8 cellular contexts compared by ENCODE assay signal in the genomic region with DNA sequence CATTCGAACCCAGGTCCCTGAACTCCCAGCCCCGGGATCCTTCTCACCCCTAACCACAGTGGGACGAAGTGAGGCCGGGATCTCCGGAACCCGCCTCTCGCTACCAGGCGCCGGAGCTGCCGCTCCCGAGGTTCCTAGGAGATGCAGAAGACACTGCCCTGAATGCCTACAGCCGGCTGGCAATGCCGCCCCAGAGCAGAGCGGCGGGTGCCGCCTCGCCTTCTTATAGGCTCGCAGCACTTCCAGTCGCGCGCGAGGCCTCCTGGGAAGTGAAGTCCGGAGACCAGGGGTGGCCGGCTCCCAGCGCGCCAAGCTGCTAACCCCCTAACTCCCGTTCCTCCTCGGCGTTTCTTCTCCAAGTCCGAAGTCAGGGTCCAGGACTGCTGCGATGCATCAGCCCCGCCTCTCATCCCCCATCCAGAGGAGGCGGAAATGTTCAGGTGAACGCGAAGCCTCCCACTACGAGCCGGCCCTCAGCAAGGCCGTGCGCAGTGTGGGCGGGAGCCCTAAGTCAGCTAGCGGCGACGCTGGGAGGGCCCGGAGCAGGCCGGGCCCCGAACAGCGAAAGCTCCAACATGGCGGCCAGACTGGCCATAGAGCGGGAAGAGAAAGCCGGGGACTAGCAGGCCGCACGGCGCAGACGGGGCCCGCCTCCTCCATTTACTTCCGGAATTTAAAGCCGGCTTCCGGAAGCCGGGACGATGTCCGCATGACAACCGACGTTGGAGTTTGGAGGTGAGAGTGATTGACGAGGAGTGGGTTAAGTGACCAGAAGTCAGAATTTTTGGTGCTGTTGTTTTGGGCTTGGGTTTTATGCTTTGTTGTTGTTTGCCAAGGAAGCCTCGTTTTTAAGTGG. TPM values are rescaled to one million over a fixed set of nuclear protein-coding genes. Genes with fewer than 3 reads are reported as not detected.
DNase-seq lines count a peak whose midpoint lies in the region; ATAC-seq lines count a peak whose summit lies in the region.

A gene with protein sequence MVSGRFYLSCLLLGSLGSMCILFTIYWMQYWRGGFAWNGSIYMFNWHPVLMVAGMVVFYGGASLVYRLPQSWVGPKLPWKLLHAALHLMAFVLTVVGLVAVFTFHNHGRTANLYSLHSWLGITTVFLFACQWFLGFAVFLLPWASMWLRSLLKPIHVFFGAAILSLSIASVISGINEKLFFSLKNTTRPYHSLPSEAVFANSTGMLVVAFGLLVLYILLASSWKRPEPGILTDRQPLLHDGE (minus strand): TSS at position 197 of the 856 bp plus-strand sequence. CDS start 5,169 bp downstream, outside the sequence.
A gene (plus strand): TSS at position 689 of the 856 bp plus-strand sequence. CDS start 2,017 bp downstream, outside the sequence.

- H3K27ac ChIP-seq in epithelial cell of prostate, result peak within 1 kb of the TSS; percentile 94

- peak; percentile 94 for DNase-seq in D341Med (ENCODE audit: low spot score)
- peak; percentile 97 for DNase-seq in HuH-7 (ENCODE audit: low spot score)
- DNase-seq in OCI-M1 (lab: John Stamatoyannopoulos, UW), result peak; percentile 97
- peak; percentile 73 for DNase-seq in activated T-cell treated with anti-CD3 and anti-CD28 coated beads for 4 hours
- DNase-seq in epithelial cell of prostate (ENCODE audit: low read depth, low spot score), result peak; percentile 69
- peak; percentile 93 for DNase-seq in mucosa of gallbladder (ENCODE audit: low spot score)
- DNase-seq in stimulated activated CD8-positive, alpha-beta memory T cell treated with anti-CD3 and anti-CD28 coated beads, Interleukin-4, amount 100 ng/mL, for 4 hours (ENCODE audit: low read depth in 2 of 2, low spot score in 1 of 2), result peak; percentile 63 to 79

- peak; percentile 75 for ATAC-seq in GM21447 (IDR thresholded peaks at IDR 0.05; ENCODE audit: unreplicated experiment)

RNA-seq across cellular contexts. Expression of the first gene that starts in this region (rescaled TPM):
- 44.8 TPM for total RNA-seq in mucosa of gallbladder

RNA-seq across cellular contexts. Expression of the second gene that starts in this region (rescaled TPM):
- 38.4 TPM for total RNA-seq in mucosa of gallbladder

Comparison
In these comparisons a context has a peak if more than half of its experiments do, and no peak if none do; other contexts are left out.
1. Peak in every context shown above with its lines: DNase-seq, ATAC-seq and H3K27ac ChIP-seq.